Comparison of ENCODE assay signal across 1 cellular context in genomic region chr11:73140213-73141030, GRCh38.
TF ChIP-seq lines count a peak whose summit lies in the region.

No MANE protein-coding gene starts in this region.

TF ChIP-seq in SK-N-SH treated with all-trans-retinoic acid at 6 μM for 48 hours, 23 proteins besides CTCF, POLR2A, EP300 and RAD21 (continued from another document):
- TF ChIP-seq, protein P1, sequence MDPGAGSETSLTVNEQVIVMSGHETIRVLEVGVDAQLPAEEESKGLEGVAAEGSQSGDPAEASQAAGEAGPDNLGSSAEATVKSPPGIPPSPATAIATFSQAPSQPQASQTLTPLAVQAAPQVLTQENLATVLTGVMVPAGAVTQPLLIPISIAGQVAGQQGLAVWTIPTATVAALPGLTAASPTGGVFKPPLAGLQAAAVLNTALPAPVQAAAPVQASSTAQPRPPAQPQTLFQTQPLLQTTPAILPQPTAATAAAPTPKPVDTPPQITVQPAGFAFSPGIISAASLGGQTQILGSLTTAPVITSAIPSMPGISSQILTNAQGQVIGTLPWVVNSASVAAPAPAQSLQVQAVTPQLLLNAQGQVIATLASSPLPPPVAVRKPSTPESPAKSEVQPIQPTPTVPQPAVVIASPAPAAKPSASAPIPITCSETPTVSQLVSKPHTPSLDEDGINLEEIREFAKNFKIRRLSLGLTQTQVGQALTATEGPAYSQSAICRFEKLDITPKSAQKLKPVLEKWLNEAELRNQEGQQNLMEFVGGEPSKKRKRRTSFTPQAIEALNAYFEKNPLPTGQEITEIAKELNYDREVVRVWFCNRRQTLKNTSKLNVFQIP (CRISPR knock-in tag; IDR thresholded peaks at IDR 0.05; ENCODE audit: borderline replicate concordance, low read depth) = no peak
- TF ChIP-seq RARB (CRISPR knock-in tag; IDR thresholded peaks at IDR 0.05) (no peak), ARNTL (CRISPR knock-in tag; IDR thresholded peaks at IDR 0.05; ENCODE audit: borderline replicate concordance, low read depth) (no peak), ZC3H10 (CRISPR knock-in tag; IDR thresholded peaks at IDR 0.05) (no peak), ZNF70 (CRISPR knock-in tag; IDR thresholded peaks at IDR 0.05) (no peak), OSR1 (CRISPR knock-in tag; IDR thresholded peaks at IDR 0.05) (no peak), GLIS3 (CRISPR knock-in tag; IDR thresholded peaks at IDR 0.05) (no peak)
